ENCODE assay signal across 20 cellular contexts in the genomic region with DNA sequence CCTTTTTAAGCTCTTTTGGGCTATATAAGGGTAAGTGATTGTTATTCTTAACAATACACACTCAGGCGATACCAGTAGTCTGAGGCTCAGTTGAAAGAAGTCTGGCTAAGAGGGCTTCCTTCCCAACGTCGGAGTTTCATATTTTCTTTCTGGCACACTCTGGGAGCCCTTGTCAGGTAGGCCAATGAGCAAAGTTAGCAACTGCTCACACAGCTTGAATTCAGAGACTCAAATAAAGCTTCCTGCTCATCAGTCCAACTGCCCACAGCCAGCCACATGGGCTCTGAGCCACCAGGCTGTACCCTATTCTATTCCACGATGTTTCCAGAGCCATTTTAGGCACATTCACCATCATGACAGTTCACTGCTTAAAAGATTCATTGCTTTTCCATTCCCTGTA.
A peak's percentile ranks its signal among the peaks of the same experiment; 100 is the strongest.
DNase-seq lines count a peak whose midpoint lies in the region; ATAC-seq and TF ChIP-seq lines count a peak whose summit lies in the region.
"Had no signal": no experiment of that assay in that cellular context is flagged by ENCODE, and none has a peak within 500 bp of the region (broad histone marks: within the 10 kb centered on the region; RNA-seq: fewer than 3 reads in every experiment).

No MANE protein-coding gene starts in this region.

- H3K27ac Mint-ChIP-seq in stimulated activated naive B cell treated with anti-CD40 and anti-IgM and Interleukin-4, amounts not matched to agents 10 μg/mL and 1 μg/mL and 100 μg/mL, for 72 hours, result peak overlapping the region; percentile 68
- no peak overlapping the region for H3K27ac Mint-ChIP-seq in activated CD4-positive, alpha-beta T cell treated with anti-CD3 and anti-CD28 coated beads, Interleukin-2, amount 10 ng/mL, durations not matched to agents 24 days and 14 days
- no peak overlapping the region for H3K27ac Mint-ChIP-seq in activated CD8-positive, alpha-beta T cell treated with anti-CD3 and anti-CD28 coated beads, Interleukin-2, amount 10 ng/mL, durations not matched to agents 7 days and 5 days
- H3K27ac Mint-ChIP-seq: CD8-positive, alpha-beta memory T cell; immature natural killer cell; progenitor cell of endocrine pancreas had no signal

- no peak for TF ChIP-seq POLR2A in gastroesophageal sphincter (IDR thresholded peaks at IDR 0.05)

- peak overlapping the region; percentile 85 for H3K9ac ChIP-seq in OCI-LY3 (ENCODE audit: low read length)
- H3K9ac ChIP-seq: GM23248 had no signal

- H3K9me3 ChIP-seq in OCI-LY3 (ENCODE audit: insufficient read depth, low read length) (no peaks in the 10 kb centered on the region), gastroesophageal sphincter (no peaks in the 10 kb centered on the region)
- H3K9me3 ChIP-seq: mucosa of descending colon, thoracic aorta had no signal

- no peak for TF ChIP-seq CTCF in OCI-LY3 (IDR thresholded peaks at IDR 0.05; ENCODE audit: low read depth, low read length)
- TF ChIP-seq CTCF in gastroesophageal sphincter (IDR thresholded peaks at IDR 0.05), result no peak

- H3K27me3 Mint-ChIP-seq in stimulated activated naive B cell treated with anti-CD40 and anti-IgM and Interleukin-4, amounts not matched to agents 10 μg/mL and 1 μg/mL and 100 μg/mL, for 72 hours, result no peaks in the 10 kb centered on the region
- no peaks in the 10 kb centered on the region for H3K27me3 Mint-ChIP-seq in activated CD4-positive, alpha-beta T cell treated with anti-CD3 and anti-CD28 coated beads, Interleukin-2, amount 10 ng/mL, durations not matched to agents 24 days and 14 days
- H3K27me3 Mint-ChIP-seq in activated CD8-positive, alpha-beta T cell treated with anti-CD3 and anti-CD28 coated beads, Interleukin-2, amount 10 ng/mL, durations not matched to agents 7 days and 5 days (ENCODE audit: low read depth), result no peaks in the 10 kb centered on the region
- H3K27me3 Mint-ChIP-seq: CD8-positive, alpha-beta memory T cell; central memory CD8-positive, alpha-beta T cell; IgD-negative memory B cell; progenitor cell of endocrine pancreas had no signal

- H3K4me3 ChIP-seq in OCI-LY3 (ENCODE audit: low read length) (peak overlapping the region; percentile 24), gastroesophageal sphincter (no peak overlapping the region)
- H3K4me3 ChIP-seq: GM23248, mucosa of descending colon, thoracic aorta had no signal

- H3K27ac ChIP-seq in OCI-LY3 (ENCODE audit: low read length) (peak overlapping the region; percentile 96), gastroesophageal sphincter (peak overlapping the region; percentile 21 to 64 (median 40))
- H3K27ac ChIP-seq: GM23248, RWPE1 had no signal

- WGBS in gastroesophageal sphincter (ENCODE audit: low coverage in 1 of 2), 2 donors, result 38 to 43% methylated on average over 4 of the region's 4 CpGs

- no peaks in the 10 kb centered on the region for H3K27me3 ChIP-seq in OCI-LY3 (ENCODE audit: low read depth, low read length)
- H3K27me3 ChIP-seq in gastroesophageal sphincter, result no peaks in the 10 kb centered on the region

- peak overlapping the region; percentile 57 for H3K4me2 ChIP-seq in OCI-LY3 (ENCODE audit: low read length)

- CTCF ChIA-PET in activated CD8-positive, alpha-beta T cell treated with anti-CD3 and anti-CD28 coated beads, Interleukin-2, amount 10 ng/mL, durations not matched to agents 7 days and 5 days (lab: Charles Lee), result interaction anchor here (1.2 to 1.3 kb wide), 2 partner anchors 14 to 34 kb away, joined by 3 read pairs; no protein-coding TSS in a partner anchor

- DNase-seq in stimulated activated naive B cell treated with anti-CD40 and anti-IgM and Interleukin-4, amounts not matched to agents 10 μg/mL and 1 μg/mL and 100 μg/mL, for 72 hours, result no peak
- DNase-seq in activated CD4-positive, alpha-beta T cell treated with anti-CD3 and anti-CD28 coated beads, Interleukin-2, amount 10 ng/mL, durations not matched to agents 24 days and 14 days, result no peak
- no peak for DNase-seq in activated CD8-positive, alpha-beta T cell treated with anti-CD3 and anti-CD28 coated beads, Interleukin-2, amount 10 ng/mL, durations not matched to agents 7 days and 5 days
- DNase-seq: activated T-cell treated with anti-CD3 and anti-CD28 coated beads, Interleukin-2, amount 50 U/mL, for 48 hours; CD8-positive, alpha-beta memory T cell; GM23248; immature natural killer cell; NCI-H1417; NCI-H2081 treated with DMSO at 0.1 percent for 48 hours; NCI-H510A treated with DMSO at 0.1 percent for 48 hours had no signal

- POLR2A ChIA-PET in activated CD8-positive, alpha-beta T cell treated with anti-CD3 and anti-CD28 coated beads, Interleukin-2, amount 10 ng/mL, durations not matched to agents 7 days and 5 days (lab: Charles Lee), result no interaction called here

- H3K9me3 Mint-ChIP-seq in stimulated activated naive B cell treated with anti-CD40 and anti-IgM and Interleukin-4, amounts not matched to agents 10 μg/mL and 1 μg/mL and 100 μg/mL, for 72 hours, result peaks cover 7 to 9% of the 10 kb centered on the region in 2 donors
- H3K9me3 Mint-ChIP-seq in activated CD4-positive, alpha-beta T cell treated with anti-CD3 and anti-CD28 coated beads, Interleukin-2, amount 10 ng/mL, durations not matched to agents 24 days and 14 days, result peaks cover 11% of the 10 kb centered on the region
- no peaks in the 10 kb centered on the region for H3K9me3 Mint-ChIP-seq in activated CD8-positive, alpha-beta T cell treated with anti-CD3 and anti-CD28 coated beads, Interleukin-2, amount 10 ng/mL, durations not matched to agents 7 days and 5 days (ENCODE audit: insufficient read depth)
- H3K9me3 Mint-ChIP-seq: CD8-positive, alpha-beta memory T cell; central memory CD8-positive, alpha-beta T cell; IgD-negative memory B cell; immature natural killer cell had no signal

- H4K20me1 ChIP-seq in OCI-LY3 (ENCODE audit: insufficient read depth, low read length), result no peaks in the 10 kb centered on the region

- H3K36me3 ChIP-seq in OCI-LY3 (replicated peaks; ENCODE audit: low read depth, low read length), result no peaks in the 10 kb centered on the region
- H3K36me3 ChIP-seq in gastroesophageal sphincter, result no peaks in the 10 kb centered on the region
- H3K36me3 ChIP-seq: thoracic aorta had no signal

- no peak overlapping the region for H2AFZ ChIP-seq in OCI-LY3 (ENCODE audit: low read depth, low read length)
- H2AFZ ChIP-seq: GM23248 had no signal

- intact Hi-C loops in activated CD4-positive, alpha-beta T cell treated with anti-CD3 and anti-CD28 coated beads, Interleukin-2, amount 10 ng/mL, durations not matched to agents 24 days and 14 days (cut with micrococcal nuclease), result no loop called here

- peaks cover 3 to 9% of the 10 kb centered on the region in 2 donors for H3K36me3 Mint-ChIP-seq in stimulated activated naive B cell treated with anti-CD40 and anti-IgM and Interleukin-4, amounts not matched to agents 10 μg/mL and 1 μg/mL and 100 μg/mL, for 72 hours
- peaks cover 2% of the 10 kb centered on the region for H3K36me3 Mint-ChIP-seq in activated CD4-positive, alpha-beta T cell treated with anti-CD3 and anti-CD28 coated beads, Interleukin-2, amount 10 ng/mL, durations not matched to agents 24 days and 14 days (ENCODE audit: low read depth)
- no peaks in the 10 kb centered on the region for H3K36me3 Mint-ChIP-seq in activated CD8-positive, alpha-beta T cell treated with anti-CD3 and anti-CD28 coated beads, Interleukin-2, amount 10 ng/mL, durations not matched to agents 7 days and 5 days (ENCODE audit: low read depth)
- H3K36me3 Mint-ChIP-seq: CD8-positive, alpha-beta memory T cell; immature natural killer cell had no signal

- no peak for TF ChIP-seq EP300 in gastroesophageal sphincter (IDR thresholded peaks at IDR 0.05)

- H3K4me1 ChIP-seq in OCI-LY3 (ENCODE audit: low read length) (peaks cover 91% of the 10 kb centered on the region), gastroesophageal sphincter (peaks cover 2 to 20% (median 8%) of the 10 kb centered on the region in 3 donors)

- H3K4me3 Mint-ChIP-seq in stimulated activated naive B cell treated with anti-CD40 and anti-IgM and Interleukin-4, amounts not matched to agents 10 μg/mL and 1 μg/mL and 100 μg/mL, for 72 hours, result no peak overlapping the region
- H3K4me3 Mint-ChIP-seq in activated CD4-positive, alpha-beta T cell treated with anti-CD3 and anti-CD28 coated beads, Interleukin-2, amount 10 ng/mL, durations not matched to agents 24 days and 14 days, result no peak overlapping the region
- no peak overlapping the region for H3K4me3 Mint-ChIP-seq in activated CD8-positive, alpha-beta T cell treated with anti-CD3 and anti-CD28 coated beads, Interleukin-2, amount 10 ng/mL, durations not matched to agents 7 days and 5 days
- H3K4me3 Mint-ChIP-seq: CD8-positive, alpha-beta memory T cell; central memory CD8-positive, alpha-beta T cell; immature natural killer cell had no signal

- H3K79me2 ChIP-seq in OCI-LY3 (ENCODE audit: low read length), result peaks cover 19% of the 10 kb centered on the region

- peaks cover 60 to 90% of the 10 kb centered on the region in 2 donors for H3K4me1 Mint-ChIP-seq in stimulated activated naive B cell treated with anti-CD40 and anti-IgM and Interleukin-4, amounts not matched to agents 10 μg/mL and 1 μg/mL and 100 μg/mL, for 72 hours
- peaks cover 24% of the 10 kb centered on the region for H3K4me1 Mint-ChIP-seq in activated CD4-positive, alpha-beta T cell treated with anti-CD3 and anti-CD28 coated beads, Interleukin-2, amount 10 ng/mL, durations not matched to agents 24 days and 14 days
- H3K4me1 Mint-ChIP-seq in activated CD8-positive, alpha-beta T cell treated with anti-CD3 and anti-CD28 coated beads, Interleukin-2, amount 10 ng/mL, durations not matched to agents 7 days and 5 days (ENCODE audit: low read depth), result peaks cover 23% of the 10 kb centered on the region

- ATAC-seq in GM19455 (IDR thresholded peaks at IDR 0.05; ENCODE audit: unreplicated experiment) (peak; percentile 17), gastroesophageal sphincter (no peak), HG03108 (IDR thresholded peaks at IDR 0.05; ENCODE audit: unreplicated experiment) (no peak)
- ATAC-seq in stimulated activated naive B cell treated with anti-CD40 and anti-IgM and Interleukin-4, amounts not matched to agents 10 μg/mL and 1 μg/mL and 100 μg/mL, for 72 hours (replicated peaks), result peak in 1 of 2 donors; percentile 0
- no peak for ATAC-seq in activated CD8-positive, alpha-beta T cell treated with anti-CD3 and anti-CD28 coated beads, Interleukin-2, amount 10 ng/mL, durations not matched to agents 7 days and 5 days
